Comparison of ENCODE assay signal across 12 cellular contexts in the genomic region with DNA sequence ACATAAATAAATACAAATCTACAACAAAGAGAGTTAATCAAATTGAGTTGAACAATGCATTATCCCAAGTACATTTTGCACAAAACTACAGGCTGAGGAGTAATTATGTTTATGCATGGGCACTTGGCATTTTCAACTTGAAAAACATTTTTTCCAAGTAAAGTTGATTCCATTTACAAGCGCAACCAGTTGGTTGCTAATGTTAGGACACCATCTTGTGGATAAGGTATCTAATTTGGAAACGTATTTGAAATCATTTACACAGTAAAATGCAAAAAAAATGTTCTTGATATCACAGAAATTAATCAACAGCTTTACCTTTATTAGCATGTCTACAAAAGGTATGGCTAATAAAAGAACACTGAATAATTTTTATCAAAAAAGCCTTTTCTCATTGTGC. TPM values are rescaled to one million over a fixed set of nuclear protein-coding genes. Genes with fewer than 3 reads are reported as not detected.
DNase-seq lines count a peak whose midpoint lies in the region; ATAC-seq, FAIRE-seq and TF ChIP-seq lines count a peak whose summit lies in the region.
"Had no signal": no experiment of that assay in that cellular context is flagged by ENCODE, and none has a peak within 500 bp of the region (broad histone marks: within the 10 kb centered on the region; RNA-seq: fewer than 3 reads in every experiment).

No MANE protein-coding gene starts in this region.

- intact Hi-C loops in K562 (cut with micrococcal nuclease) = no loop called here

- H2BK5ac ChIP-seq in mesenchymal stem cell (ENCODE audit: low read depth, low read length, poor library complexity, severe bottlenecking) = no peak overlapping the region

- peak; percentile 53 to 79 for TF ChIP-seq RAD21 in K562 (CRISPR knock-in tag; conservative IDR thresholded peaks at IDR 0.05 in 1 of 2, IDR thresholded peaks at IDR 0.05 in 1 of 2)

- H4K91ac ChIP-seq in mesenchymal stem cell (ENCODE audit: low read length) = no peak overlapping the region

- H4K8ac ChIP-seq in mesenchymal stem cell (ENCODE audit: low read length) = no peak overlapping the region

- DNase-seq in EL = peak; percentile 4
- peak; percentile 14 for DNase-seq in LNCaP clone FGC (ENCODE audit: low read depth)
- DNase-seq in K562 (ENCODE audit: extremely low read depth in 1 of 4, low spot score in 3 of 4) = peak in 1 of 4 experiments; percentile 17
- peak; percentile 25 for DNase-seq in mesenchymal stem cell
- DNase-seq in activated CD8-positive, alpha-beta memory T cell treated with anti-CD3 and anti-CD28 coated beads, Interleukin-2, amount 50 U/mL, for 4 hours = no peak
- DNase-seq in SKM-1 (lab: John Stamatoyannopoulos, UW; ENCODE audit: unreplicated experiment) = no peak
- DNase-seq: GDM1; naive thymus-derived CD4-positive, alpha-beta T cell; NCI-H774; stimulated activated CD4-positive, alpha-beta T cell treated with anti-CD3 and anti-CD28 coated beads, Interleukin-2, amount 100 ng/mL, for 24 hours; substantia nigra had no signal

- no peak overlapping the region for H3K4me3 ChIP-seq in LNCaP clone FGC (ENCODE audit: low read depth, low read length)
- no peak overlapping the region for H3K4me3 ChIP-seq in K562
- no peak overlapping the region for H3K4me3 ChIP-seq in mesenchymal stem cell (ENCODE audit: insufficient read depth in 1 of 2, low read depth in 1 of 2, low read length in 2 of 2)

- H2AFZ ChIP-seq in K562 (ENCODE audit: low read depth, low read length) = no peak overlapping the region
- no peak overlapping the region for H2AFZ ChIP-seq in mesenchymal stem cell (ENCODE audit: low read depth, low read length)

- H3K9me1 ChIP-seq in K562 (ENCODE audit: control insufficient read depth, insufficient read depth, low read length) = no peaks in the 10 kb centered on the region

- in situ Hi-C loops in K562 (cut with MboI) = no loop called here

- TF ChIP-seq EP300 in K562 (IDR thresholded peaks at IDR 0.05; ENCODE audit: low read length) = no peak

- H3K27me3 ChIP-seq in K562 (ENCODE audit: control insufficient read depth in 2 of 2, insufficient read depth in 2 of 2, low read length in 2 of 2) = no peaks in the 10 kb centered on the region
- no peaks in the 10 kb centered on the region for H3K27me3 ChIP-seq in mesenchymal stem cell (ENCODE audit: control insufficient read depth in 1 of 2, insufficient read depth in 1 of 2, low read length in 2 of 2)

- H2BK120ac ChIP-seq in mesenchymal stem cell (ENCODE audit: low read depth, low read length) = no peak overlapping the region

- H3K4ac ChIP-seq in mesenchymal stem cell (ENCODE audit: low read depth in 1 of 2, low read length in 2 of 2) = no peak overlapping the region

- H3K27ac ChIP-seq in K562 (ENCODE audit: extremely low read depth, low read depth, low read length) = no peak overlapping the region
- H3K27ac ChIP-seq in mesenchymal stem cell (ENCODE audit: low read length, poor library complexity, severe bottlenecking) = no peak overlapping the region

- POLR2A ChIA-PET in K562 (lab: Yijun Ruan, JAX) = no interaction called here

- no peak overlapping the region for H3K18ac ChIP-seq in mesenchymal stem cell (ENCODE audit: low read depth in 1 of 2, low read length in 2 of 2)

- no peak overlapping the region for H2AK5ac ChIP-seq in mesenchymal stem cell (ENCODE audit: low read length, severe bottlenecking)

- no TSS peak for BruUV-seq in K562 (replicated peaks; lab: Mats Ljungman, UMichigan)

- H2BK15ac ChIP-seq in mesenchymal stem cell (ENCODE audit: low read depth, poor library complexity, severe bottlenecking) = no peak overlapping the region

- no peaks in the 10 kb centered on the region for H3K9me3 ChIP-seq in K562 (replicated peaks; ENCODE audit: control insufficient read depth, insufficient read depth, low read depth, low read length)
- H3K9me3 ChIP-seq in mesenchymal stem cell (ENCODE audit: control insufficient read depth, low read length) = no peaks in the 10 kb centered on the region

- H3K4me2 ChIP-seq in K562 (ENCODE audit: insufficient read depth, low read length) (no peak overlapping the region), mesenchymal stem cell (ENCODE audit: low read length, poor library complexity, severe bottlenecking) (no peak overlapping the region)

- H3K36me3 ChIP-seq in K562 (ENCODE audit: control insufficient read depth, insufficient read depth, low read length) (no peaks in the 10 kb centered on the region), mesenchymal stem cell (ENCODE audit: control insufficient read depth in 1 of 2, insufficient read depth in 2 of 2, low read depth in 1 of 2, low read length in 2 of 2) (no peaks in the 10 kb centered on the region)

- ATAC-seq in K562 (no peak), HG03135 (IDR thresholded peaks at IDR 0.05; ENCODE audit: unreplicated experiment) (no peak)
- ATAC-seq: naive thymus-derived CD4-positive, alpha-beta T cell had no signal

- no peaks in the 10 kb centered on the region for H4K20me1 ChIP-seq in K562 (replicated peaks; ENCODE audit: control insufficient read depth, insufficient read depth, low read length)

- CTCF ChIA-PET in K562 (lab: Yijun Ruan, JAX; ENCODE audit: low intra/inter-chr PET ratio) = no interaction called here

- no peak for TF ChIP-seq POLR2A in K562 (conservative IDR thresholded peaks at IDR 0.05)

- H3K14ac ChIP-seq in mesenchymal stem cell (ENCODE audit: low read length in 2 of 2) = no peak overlapping the region

- no peak overlapping the region for H3K23ac ChIP-seq in mesenchymal stem cell (ENCODE audit: low read length in 2 of 2)

- no peaks in the 10 kb centered on the region for H3K79me1 ChIP-seq in mesenchymal stem cell (replicated peaks; ENCODE audit: low read length, poor library complexity, severe bottlenecking)

- no peaks in the 10 kb centered on the region for H3K79me2 ChIP-seq in K562 (ENCODE audit: control insufficient read depth, insufficient read depth, low read length)

- no peaks in the 10 kb centered on the region for H3K4me1 ChIP-seq in K562 (replicated peaks in 1 of 2; ENCODE audit: control insufficient read depth in 2 of 2, insufficient read depth in 2 of 2, low read length in 2 of 2)
- H3K4me1 ChIP-seq in mesenchymal stem cell (ENCODE audit: control insufficient read depth, insufficient read depth, low read depth, low read length) = no peaks in the 10 kb centered on the region

- no peak for FAIRE-seq in K562 (lab: Jason Lieb, UNC)

- no peak overlapping the region for H2BK12ac ChIP-seq in mesenchymal stem cell (ENCODE audit: low read length in 2 of 2)

- peak; percentile 51 for TF ChIP-seq CTCF in LNCaP clone FGC (IDR thresholded peaks at IDR 0.05; ENCODE audit: control insufficient read depth, extremely low read depth, insufficient read depth)
- TF ChIP-seq CTCF in K562 (IDR thresholded peaks at IDR 0.05 in 2 of 3, conservative IDR thresholded peaks at IDR 0.05 in 1 of 3; ENCODE audit: insufficient read depth in 2 of 3, low read depth in 1 of 3, low read length in 3 of 3) = peak in 1 of 3 experiments; percentile 51; a peak in 2 of 6 replicates

- no peak overlapping the region for H3K9ac ChIP-seq in K562 (ENCODE audit: insufficient read depth in 1 of 2, low read depth in 2 of 2, low read length in 2 of 2)
- H3K9ac ChIP-seq in mesenchymal stem cell (ENCODE audit: low read length) = no peak overlapping the region

- WGBS in K562 (ENCODE audit: insufficient coverage, low coverage, missing lambda C conversion rate) = 0% methylated on average over 2 of the region's 2 CpGs
- WGBS in mesenchymal stem cell = 80% methylated on average over 1 of the region's 2 CpGs

TF ChIP-seq in K562, 482 proteins besides CTCF, POLR2A, EP300 and RAD21 (continues in another document):
- TF ChIP-seq ZNF561 (CRISPR knock-in tag; conservative IDR thresholded peaks at IDR 0.05) = no peak
- TF ChIP-seq DDX20 (tag; IDR thresholded peaks at IDR 0.05; ENCODE audit: low read depth) = no peak
- no peak for TF ChIP-seq MECOM (CRISPR knock-in tag; IDR thresholded peaks at IDR 0.05)
- TF ChIP-seq, protein P1, sequence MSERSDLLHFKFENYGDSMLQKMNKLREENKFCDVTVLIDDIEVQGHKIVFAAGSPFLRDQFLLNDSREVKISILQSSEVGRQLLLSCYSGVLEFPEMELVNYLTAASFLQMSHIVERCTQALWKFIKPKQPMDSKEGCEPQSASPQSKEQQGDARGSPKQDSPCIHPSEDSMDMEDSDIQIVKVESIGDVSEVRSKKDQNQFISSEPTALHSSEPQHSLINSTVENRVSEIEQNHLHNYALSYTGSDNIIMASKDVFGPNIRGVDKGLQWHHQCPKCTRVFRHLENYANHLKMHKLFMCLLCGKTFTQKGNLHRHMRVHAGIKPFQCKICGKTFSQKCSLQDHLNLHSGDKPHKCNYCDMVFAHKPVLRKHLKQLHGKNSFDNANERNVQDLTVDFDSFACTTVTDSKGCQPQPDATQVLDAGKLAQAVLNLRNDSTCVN (CRISPR knock-in tag; IDR thresholded peaks at IDR 0.05) = no peak
- no peak for TF ChIP-seq POLR2B (IDR thresholded peaks at IDR 0.05; ENCODE audit: low read depth, partially characterized antibody)
- no peak for TF ChIP-seq SMARCB1 (IDR thresholded peaks at IDR 0.05; ENCODE audit: insufficient read length, low read depth)
- TF ChIP-seq GABPA (tag; conservative IDR thresholded peaks at IDR 0.05; ENCODE audit: low read depth) = no peak

RNA-seq across cellular contexts. Expression of a gene that starts 18.8 kb away (rescaled TPM):
- total RNA-seq in K562 (2011; cell fraction: chromatin; rRNA removed; ENCODE audit: low replicate concordance) = not detected in 2 replicates
- not detected in 2 replicates for total RNA-seq in K562 (2011; cell fraction: nucleolus; rRNA removed)
- not detected in 2 replicates for total RNA-seq in K562 (2011; cell fraction: nucleoplasm; rRNA removed)
- total RNA-seq in K562 (2014; rRNA removed) = not detected in 2 replicates
- total RNA-seq in K562 (2014; rRNA removed; fragmentation: Illumina TruSeq; extraction: Trizol) = not detected in 2 replicates
- not detected in 2 replicates for total RNA-seq in K562 (2015; rRNA removed; fragmentation: Illumina TruSeq; extraction: Trizol)
- total RNA-seq in K562 (2021) = not detected in 2 replicates
- polyA plus RNA-seq in K562 (2011; rRNA removed) = not detected in 2 replicates
- polyA plus RNA-seq in K562 (2011; cell fraction: cytosol; rRNA removed) = not detected in 2 replicates
- not detected in 2 replicates for polyA plus RNA-seq in K562 (2011; cell fraction: nucleus; rRNA removed)
- not detected in 2 replicates for polyA plus RNA-seq in K562 (2012)
- not detected in 2 replicates for polyA plus RNA-seq in K562 (2014; fragmentation: Illumina TruSeq; extraction: Trizol)
- not detected for polyA plus RNA-seq in K562 (2014; fragmentation: Nextera tagmentation; extraction: Ambion mirVana)
- not detected in 2 replicates for polyA plus RNA-seq in K562 (2014; rRNA removed)
- not detected in 2 replicates for polyA minus RNA-seq in K562 (2011; rRNA and poly(A)+ RNA removed)
- polyA minus RNA-seq in K562 (2011; cell fraction: cytosol; rRNA and poly(A)+ RNA removed) = not detected in 2 replicates
- not detected in 2 replicates for polyA minus RNA-seq in K562 (2011; cell fraction: nucleus; rRNA and poly(A)+ RNA removed)
- polyA plus RNA-seq in mesenchymal stem cell (2013, experiment 1 of 2) = not detected
- polyA plus RNA-seq in mesenchymal stem cell (2013, experiment 2 of 2) = not detected
- total RNA-seq: naive thymus-derived CD4-positive, alpha-beta T cell had no signal
- polyA plus RNA-seq: naive thymus-derived CD4-positive, alpha-beta T cell had no signal

Comparison
In these comparisons a context has a peak if more than half of its experiments do, and no peak if none do; other contexts are left out.
1. DNase-seq: peak in EL (single experiment), LNCaP clone FGC (single experiment) and mesenchymal stem cell (single experiment); none in activated CD8-positive, alpha-beta memory T cell treated with anti-CD3 and anti-CD28 coated beads, Interleukin-2, amount 50 U/mL, for 4 hours (single experiment) and SKM-1 (single experiment).